In the genomic region with DNA sequence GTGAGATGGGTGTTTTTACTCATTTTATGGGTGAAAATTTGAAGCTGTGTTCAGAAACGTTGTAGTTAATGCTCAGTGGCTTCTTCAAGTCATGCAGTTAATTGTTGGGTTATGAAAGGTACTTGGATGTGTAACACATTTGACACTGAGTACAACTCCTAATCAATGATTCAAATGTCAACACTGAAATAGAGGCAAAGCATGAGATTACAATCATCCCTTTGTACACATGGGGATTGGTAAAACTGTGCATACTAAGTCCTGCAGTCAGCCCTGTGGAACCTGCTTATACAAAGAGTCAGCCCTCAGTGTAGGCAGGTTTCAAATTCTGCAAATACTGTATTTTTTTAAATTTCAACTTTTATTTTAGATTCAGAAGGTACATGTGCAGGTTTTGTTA, we compare ENCODE assay signal across 19 cellular contexts. TPM values are rescaled to one million over a fixed set of nuclear protein-coding genes. Genes with fewer than 3 reads are reported as not detected.
DNase-seq lines count a peak whose midpoint lies in the region; ATAC-seq, FAIRE-seq and TF ChIP-seq lines count a peak whose summit lies in the region.
"Had no signal": no experiment of that assay in that cellular context is flagged by ENCODE, and none has a peak within 500 bp of the region (broad histone marks: within the 10 kb centered on the region; RNA-seq: fewer than 3 reads in every experiment).

No MANE protein-coding gene starts in this region.

- peak overlapping the region; percentile 98 for H3K4me3 ChIP-seq in adipocyte (ENCODE audit: low read length)
- H3K4me3 ChIP-seq in HepG2 (replicated peaks in 1 of 3; ENCODE audit: insufficient read depth in 1 of 3, low read depth in 2 of 3, low read length in 3 of 3): no peak overlapping the region
- H3K4me3 ChIP-seq in subcutaneous abdominal adipose tissue (ENCODE audit: low read depth in 1 of 5, low read length in 5 of 5): peak overlapping the region in 4 of 5 donors; percentile 17 to 88 (median 60)
- no peak overlapping the region for H3K4me3 ChIP-seq in A673 (ENCODE audit: low read depth, low read length, poor library complexity, severe bottlenecking)
- H3K4me3 ChIP-seq: thyroid gland had no signal

- H3K4me1 Mint-ChIP-seq in activated CD8-positive, alpha-beta memory T cell treated with anti-CD3 and anti-CD28 coated beads, Interleukin-2, amount 10 ng/mL, durations not matched to agents 7 days and 5 days: peaks cover 2% of the 10 kb centered on the region

- H3K27me3 ChIP-seq in adipocyte (replicated peaks; ENCODE audit: control insufficient read depth, insufficient read depth, low read length) (no peaks in the 10 kb centered on the region), HepG2 (ENCODE audit: control insufficient read depth in 1 of 2, insufficient read depth in 2 of 2, low read length in 2 of 2) (peaks cover 0 to 3% of the 10 kb centered on the region in 2 experiments; a peak in 3 of 5 replicates), subcutaneous abdominal adipose tissue (ENCODE audit: control insufficient read depth in 5 of 5, insufficient read depth in 4 of 5, low read length in 5 of 5) (no peaks in the 10 kb centered on the region), A673 (replicated peaks; ENCODE audit: insufficient read depth, low read depth, low read length, poor library complexity) (peaks cover 23% of the 10 kb centered on the region)
- H3K27me3 ChIP-seq: thyroid gland had no signal

- POLR2A ChIA-PET in HepG2 (lab: Yijun Ruan, JAX): interaction anchor here (1.4 to 4.9 kb wide), 3 partner anchors 8 to 30 kb away, joined by 4 to 68 read pairs (median 35); no protein-coding TSS in a partner anchor
- POLR2A ChIA-PET in A673 (lab: Charles Lee; ENCODE audit: low non-redundant PET): no interaction called here
- POLR2A ChIA-PET in HEK293T (lab: Yijun Ruan, JAX): no interaction called here

- no peaks in the 10 kb centered on the region for H3K79me2 ChIP-seq in HepG2 (ENCODE audit: insufficient read depth, low read length)

- no peaks in the 10 kb centered on the region for H3K9me3 Mint-ChIP-seq in activated CD8-positive, alpha-beta memory T cell treated with anti-CD3 and anti-CD28 coated beads, Interleukin-2, amount 10 ng/mL, durations not matched to agents 7 days and 5 days (ENCODE audit: low read depth)
- H3K9me3 Mint-ChIP-seq: activated naive CD8-positive, alpha-beta T cell treated with anti-CD3 and anti-CD28 coated beads, Interleukin-2, amount 10 ng/mL, durations not matched to agents 7 days and 5 days had no signal

- H3K4me3 Mint-ChIP-seq in activated CD8-positive, alpha-beta memory T cell treated with anti-CD3 and anti-CD28 coated beads, Interleukin-2, amount 10 ng/mL, durations not matched to agents 7 days and 5 days: no peak overlapping the region
- H3K4me3 Mint-ChIP-seq: activated CD4-positive, alpha-beta memory T cell treated with anti-CD3 and anti-CD28 coated beads, Interleukin-2, amount 10 ng/mL, durations not matched to agents 7 days and 5 days; activated naive CD8-positive, alpha-beta T cell treated with anti-CD3 and anti-CD28 coated beads, Interleukin-2, amount 10 ng/mL, durations not matched to agents 7 days and 5 days; activated T-cell treated with anti-CD3 and anti-CD28 coated beads, Interleukin-2, amount 50 U/mL, for 72 hours; T-cell had no signal

- TF ChIP-seq RAD21 in HepG2 (CRISPR knock-in tag; IDR thresholded peaks at IDR 0.05): no peak

- no peak for FAIRE-seq in HepG2 (lab: Jason Lieb, UNC)
- FAIRE-seq: H1 had no signal

- H3K27ac Mint-ChIP-seq in activated CD8-positive, alpha-beta memory T cell treated with anti-CD3 and anti-CD28 coated beads, Interleukin-2, amount 10 ng/mL, durations not matched to agents 7 days and 5 days: peak overlapping the region; percentile 20
- H3K27ac Mint-ChIP-seq: activated CD4-positive, alpha-beta memory T cell treated with anti-CD3 and anti-CD28 coated beads, Interleukin-2, amount 10 ng/mL, durations not matched to agents 7 days and 5 days; activated naive CD8-positive, alpha-beta T cell treated with anti-CD3 and anti-CD28 coated beads, Interleukin-2, amount 10 ng/mL, durations not matched to agents 7 days and 5 days; activated T-cell treated with anti-CD3 and anti-CD28 coated beads, Interleukin-2, amount 50 U/mL, for 72 hours; T-cell had no signal

- TF ChIP-seq EP300 in HepG2 (IDR thresholded peaks at IDR 0.05; ENCODE audit: low read depth in 2 of 2, low read length in 2 of 2) (no peak; a peak in 1 of 4 replicates), HepG2 (CRISPR knock-in tag; IDR thresholded peaks at IDR 0.05; ENCODE audit: borderline replicate concordance) (no peak)

- H3K4me1 ChIP-seq in adipocyte (ENCODE audit: control insufficient read depth, insufficient read depth, low read length) (peaks cover 46% of the 10 kb centered on the region), HepG2 (ENCODE audit: insufficient read depth, low read length) (peaks cover 62% of the 10 kb centered on the region), subcutaneous abdominal adipose tissue (ENCODE audit: control insufficient read depth in 5 of 5, insufficient read depth in 5 of 5, low read length in 5 of 5) (peaks cover 2 to 63% (median 29%) of the 10 kb centered on the region in 5 donors), A673 (ENCODE audit: insufficient read depth, low read length, poor library complexity, severe bottlenecking) (no peaks in the 10 kb centered on the region)

- peak overlapping the region; percentile 72 for H3K9ac ChIP-seq in adipocyte (ENCODE audit: low read length)
- no peak overlapping the region for H3K9ac ChIP-seq in HepG2 (ENCODE audit: insufficient read depth, low read depth, low read length)
- no peak overlapping the region for H3K9ac ChIP-seq in subcutaneous abdominal adipose tissue (ENCODE audit: low read length in 5 of 5)

- intact Hi-C loops in HepG2 (cut with micrococcal nuclease; ENCODE audit: unreplicated experiment): loop anchor here (1.0 to 10.0 kb wide), 3 partner anchors 30 to 420 kb away; no protein-coding TSS in a partner anchor
- intact Hi-C loops in A673 (cut with micrococcal nuclease; ENCODE audit: unreplicated experiment): no loop called here

- BruUV-seq in HepG2 (replicated peaks; lab: Mats Ljungman, UMichigan) (no TSS peak), A673 (replicated peaks; lab: Mats Ljungman, UMichigan) (no TSS peak)

- no peaks in the 10 kb centered on the region for H3K9me3 ChIP-seq in adipocyte (ENCODE audit: control insufficient read depth, low read length)
- no peaks in the 10 kb centered on the region for H3K9me3 ChIP-seq in HepG2 (ENCODE audit: low read length)
- H3K9me3 ChIP-seq in subcutaneous abdominal adipose tissue (ENCODE audit: control insufficient read depth in 5 of 5, low read length in 5 of 5): no peaks in the 10 kb centered on the region
- H3K9me3 ChIP-seq in A673 (ENCODE audit: low read depth, low read length, poor library complexity, severe bottlenecking): no peaks in the 10 kb centered on the region
- H3K9me3 ChIP-seq: thyroid gland had no signal

- no peak for TF ChIP-seq CTCF in HepG2 (CRISPR knock-in tag; IDR thresholded peaks at IDR 0.05)
- no peak for TF ChIP-seq CTCF in A673 (conservative IDR thresholded peaks at IDR 0.05; ENCODE audit: low read depth, low read length)

- H4K20me1 ChIP-seq in HepG2 (ENCODE audit: insufficient read depth, low read length): no peaks in the 10 kb centered on the region

- CTCF ChIA-PET in activated CD8-positive, alpha-beta memory T cell treated with anti-CD3 and anti-CD28 coated beads, Interleukin-2, amount 10 ng/mL, durations not matched to agents 7 days and 5 days (lab: Charles Lee): interaction anchor here (2.2 to 6.1 kb wide), 2 partner anchors 120 to 125 kb away, joined by 5 to 65 read pairs; no protein-coding TSS in a partner anchor
- CTCF ChIA-PET in HepG2 (lab: Yijun Ruan, JAX; ENCODE audit: low intra/inter-chr PET ratio, low total read pairs): no interaction called here
- CTCF ChIA-PET in A673 (lab: Charles Lee): no interaction called here
- CTCF ChIA-PET in HEK293T (lab: Yijun Ruan, JAX): no interaction called here

- peak overlapping the region; percentile 27; the same call in 1 of the 2 replicates for H3K4me2 ChIP-seq in HepG2 (ENCODE audit: low read depth, low read length)

- no peaks in the 10 kb centered on the region for H3K36me3 Mint-ChIP-seq in activated CD8-positive, alpha-beta memory T cell treated with anti-CD3 and anti-CD28 coated beads, Interleukin-2, amount 10 ng/mL, durations not matched to agents 7 days and 5 days
- H3K36me3 Mint-ChIP-seq: activated naive CD8-positive, alpha-beta T cell treated with anti-CD3 and anti-CD28 coated beads, Interleukin-2, amount 10 ng/mL, durations not matched to agents 7 days and 5 days had no signal

- 0% methylated on average over 1 of the region's 1 CpG for WGBS in HepG2 (ENCODE audit: low lambda C conversion rate)

- H2AFZ ChIP-seq in HepG2 (ENCODE audit: low read length): no peak overlapping the region

- no peak for ATAC-seq in activated CD8-positive, alpha-beta memory T cell treated with anti-CD3 and anti-CD28 coated beads, Interleukin-2, amount 10 ng/mL, durations not matched to agents 7 days and 5 days
- ATAC-seq in HepG2: peak; percentile 53
- ATAC-seq in GM18858 (IDR thresholded peaks at IDR 0.05; ENCODE audit: unreplicated experiment): no peak
- ATAC-seq: activated T-cell treated with anti-CD3 and anti-CD28 coated beads, Interleukin-2, amount 50 U/mL, for 72 hours; T-cell had no signal

- no peak for TF ChIP-seq POLR2A in HepG2 (IDR thresholded peaks at IDR 0.05; ENCODE audit: insufficient read depth in 1 of 2, low read depth in 2 of 2, low read length in 2 of 2)

- H3K36me3 ChIP-seq in adipocyte (ENCODE audit: control insufficient read depth, insufficient read depth, low read length, severe bottlenecking) (no peaks in the 10 kb centered on the region), HepG2 (replicated peaks in 1 of 2; ENCODE audit: control insufficient read depth in 1 of 2, insufficient read depth in 2 of 2, low read length in 2 of 2) (no peaks in the 10 kb centered on the region), subcutaneous abdominal adipose tissue (ENCODE audit: control insufficient read depth in 5 of 5, insufficient read depth in 5 of 5, low read length in 5 of 5) (peaks cover 0 to 4% (median 0%) of the 10 kb centered on the region in 5 donors), A673 (ENCODE audit: insufficient read depth, low read length, poor library complexity, severe bottlenecking) (no peaks in the 10 kb centered on the region)
- H3K36me3 ChIP-seq: thyroid gland had no signal

- peaks cover 25% of the 10 kb centered on the region for H3K27me3 Mint-ChIP-seq in activated CD8-positive, alpha-beta memory T cell treated with anti-CD3 and anti-CD28 coated beads, Interleukin-2, amount 10 ng/mL, durations not matched to agents 7 days and 5 days

- H3K27ac ChIP-seq in HepG2 (ENCODE audit: extremely low read length, insufficient read depth, low read length): no peak overlapping the region
- peak overlapping the region; percentile 35 for H3K27ac ChIP-seq in subcutaneous abdominal adipose tissue (ENCODE audit: low read depth, low read length)
- no peak overlapping the region for H3K27ac ChIP-seq in A673 (ENCODE audit: low read depth, low read length, poor library complexity, severe bottlenecking)
- H3K27ac ChIP-seq: C4-2B, HL-60 had no signal

- no peak for DNase-seq in activated CD8-positive, alpha-beta memory T cell treated with anti-CD3 and anti-CD28 coated beads, Interleukin-2, amount 10 ng/mL, durations not matched to agents 7 days and 5 days
- no peak for DNase-seq in activated CD8-positive, alpha-beta memory T cell treated with anti-CD3 and anti-CD28 coated beads for 24 hours
- no peak for DNase-seq in adipocyte (ENCODE audit: low read depth)
- peak; percentile 75 for DNase-seq in HepG2 (ENCODE audit: low spot score)
- no peak for DNase-seq in A673 (ENCODE audit: low spot score)
- DNase-seq in HEK293T (ENCODE audit: extremely low spot score): no peak
- DNase-seq: activated CD4-positive, alpha-beta memory T cell treated with anti-CD3 and anti-CD28 coated beads, Interleukin-2, amount 10 ng/mL, durations not matched to agents 7 days and 5 days; activated naive CD8-positive, alpha-beta T cell treated with anti-CD3 and anti-CD28 coated beads, Interleukin-2, amount 10 ng/mL, durations not matched to agents 7 days and 5 days; activated T-cell treated with anti-CD3 and anti-CD28 coated beads, Interleukin-2, amount 50 U/mL, for 72 hours; KBM-7; NCI-H1048; NCI-H2081 treated with DMSO at 0.1 percent for 48 hours; T-cell; thyroid gland had no signal

- in situ Hi-C loops in HepG2 (cut with HindIII; ENCODE audit: extremely low pct_ligation_motif_present, low pct_unique_long_range_greater_than_20kb): loop anchor here (5.0 to 25.0 kb wide), 2 partner anchors 83 to 418 kb away; a partner anchor contains a TSS

RNA-seq across cellular contexts. Expression of a gene that starts 3.3 kb away (rescaled TPM):
- under 1 TPM in 1 of 2 experiments, not detected in 1; 0.21 TPM for total RNA-seq in activated CD8-positive, alpha-beta memory T cell treated with anti-CD3 and anti-CD28 coated beads, Interleukin-2, amount 10 ng/mL, durations not matched to agents 7 days and 5 days
- 0.53 and 0.67 TPM in 2 replicates for total RNA-seq in HepG2 (2016; rRNA removed; fragmentation: Illumina TruSeq; extraction: Trizol)
- total RNA-seq in HepG2 (2016; cell fraction: cytosol; rRNA removed; fragmentation: Illumina TruSeq; extraction: Trizol; ENCODE audit: low read depth): 0.26 and 0.61 TPM in 2 replicates
- 0.61 and 0.63 TPM in 2 replicates for total RNA-seq in HepG2 (2016; cell fraction: insoluble cytoplasmic fraction; rRNA removed; fragmentation: Illumina TruSeq; extraction: Trizol)
- total RNA-seq in HepG2 (2016; cell fraction: membrane; rRNA removed; fragmentation: Illumina TruSeq; extraction: Trizol): 0.90 and 0.93 TPM in 2 replicates
- 0.72 and 1.0 TPM in 2 replicates for total RNA-seq in HepG2 (2016; cell fraction: nucleus; rRNA removed; fragmentation: Illumina TruSeq; extraction: Trizol)
- polyA plus RNA-seq in HepG2 (2011; rRNA removed): 6.3 and 9.7 TPM in 2 replicates
- polyA plus RNA-seq in HepG2 (2011; cell fraction: cytosol; rRNA removed): 4.9 and 6.0 TPM in 2 replicates
- 24.1 and 26.3 TPM in 2 replicates for polyA plus RNA-seq in HepG2 (2011; cell fraction: nucleus; rRNA removed)
- polyA plus RNA-seq in HepG2 (2012): 10.3 and 13.7 TPM in 2 replicates
- polyA plus RNA-seq in HepG2 (2016; cell fraction: cytosol; fragmentation: Illumina TruSeq; extraction: Trizol; ENCODE audit: low read depth): 0.49 and 0.66 TPM in 2 replicates
- polyA plus RNA-seq in HepG2 (2016; cell fraction: insoluble cytoplasmic fraction; fragmentation: Illumina TruSeq; extraction: Trizol; ENCODE audit: low read depth): 0.87 and 1.1 TPM in 2 replicates
- polyA plus RNA-seq in HepG2 (2016; cell fraction: membrane; fragmentation: Illumina TruSeq; extraction: Trizol; ENCODE audit: low read depth): 1.1 and 1.4 TPM in 2 replicates
- polyA plus RNA-seq in HepG2 (2016; cell fraction: nucleus; fragmentation: Illumina TruSeq; extraction: Trizol; ENCODE audit: insufficient read depth, low read depth): 1.6 and 2.5 TPM in 2 replicates
- 3.1 and 22.0 TPM in 2 replicates for polyA minus RNA-seq in HepG2 (2011; rRNA and poly(A)+ RNA removed; ENCODE audit: low replicate concordance)
- 2.4 and 4.0 TPM in 2 replicates for polyA minus RNA-seq in HepG2 (2011; cell fraction: cytosol; rRNA and poly(A)+ RNA removed)
- 15.7 and 24.0 TPM in 2 replicates for polyA minus RNA-seq in HepG2 (2011; cell fraction: nucleus; rRNA and poly(A)+ RNA removed)
- not detected in 2 replicates for total RNA-seq in A673 (2021)
- total RNA-seq: activated naive CD8-positive, alpha-beta T cell treated with anti-CD3 and anti-CD28 coated beads, Interleukin-2, amount 10 ng/mL, durations not matched to agents 7 days and 5 days had no signal

Comparison
In these comparisons a context has a peak if more than half of its experiments do, and no peak if none do; other contexts are left out.
1. H3K4me3 ChIP-seq: peak in adipocyte (single experiment) and subcutaneous abdominal adipose tissue (4 of 5); none in HepG2 (0 of 3) and A673 (single experiment).